ENCODE assay signal across 17 cellular contexts in the genomic region with DNA sequence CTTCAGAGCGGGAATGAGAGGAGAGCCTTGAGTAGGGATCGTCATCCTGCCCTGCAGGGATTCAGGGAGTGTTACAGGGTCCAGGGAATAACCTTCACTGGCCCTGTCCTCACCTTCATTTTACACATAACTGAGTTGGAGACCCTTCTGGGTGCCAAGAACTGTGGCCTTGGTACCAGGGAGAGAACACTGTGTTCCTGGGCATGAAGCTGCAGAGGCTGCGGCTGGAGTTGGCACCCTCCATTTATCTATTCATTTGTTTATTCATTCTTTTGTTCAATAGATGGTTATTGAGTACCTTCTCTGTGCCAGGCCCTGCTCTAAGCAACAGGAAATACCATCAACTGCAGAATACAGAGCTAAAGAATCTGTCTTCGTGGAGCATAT. TPM values are rescaled to one million over a fixed set of nuclear protein-coding genes. Genes with fewer than 3 reads are reported as not detected.
A peak's percentile ranks its signal among the peaks of the same experiment; 100 is the strongest.
DNase-seq lines count a peak whose midpoint lies in the region; ATAC-seq, FAIRE-seq and TF ChIP-seq lines count a peak whose summit lies in the region.
"Had no signal": no experiment of that assay in that cellular context is flagged by ENCODE, and none has a peak within 500 bp of the region (broad histone marks: within the 10 kb centered on the region; RNA-seq: fewer than 3 reads in every experiment).

No MANE protein-coding gene starts in this region.

- no peaks in the 10 kb centered on the region for H3K9me2 ChIP-seq in GM23248 (ENCODE audit: insufficient read depth)

- H3K79me2 ChIP-seq in GM23248 (ENCODE audit: insufficient read depth) (peaks cover 37% of the 10 kb centered on the region), keratinocyte (ENCODE audit: control insufficient read depth, insufficient read depth, low read length) (peaks cover 43% of the 10 kb centered on the region), parathyroid adenoma (peaks cover 18% of the 10 kb centered on the region)

- H3K36me3 ChIP-seq in GM23248 (ENCODE audit: low read depth): no peaks in the 10 kb centered on the region
- H3K36me3 ChIP-seq in Peyer's patch: no peaks in the 10 kb centered on the region
- peaks cover under 1 to 18% of the 10 kb centered on the region in 2 experiments for H3K36me3 ChIP-seq in keratinocyte (ENCODE audit: control insufficient read depth in 2 of 2, extremely low read depth in 1 of 2, insufficient read depth in 2 of 2, low read length in 2 of 2)
- no peaks in the 10 kb centered on the region for H3K36me3 ChIP-seq in parathyroid adenoma (ENCODE audit: control insufficient read depth, insufficient read depth, low read length)
- H3K36me3 ChIP-seq in sigmoid colon: no peaks in the 10 kb centered on the region
- H3K36me3 ChIP-seq: HAP-1 had no signal

- intact Hi-C loops in sigmoid colon (cut with DNase I): no loop called here

- H3K9ac ChIP-seq in GM23248 (no peak overlapping the region), keratinocyte (ENCODE audit: control insufficient read depth, extremely low read depth, insufficient read depth, low read length) (no peak overlapping the region), parathyroid adenoma (no peak overlapping the region)

- H3F3A ChIP-seq in GM23248 (ENCODE audit: insufficient read depth): peaks cover 28% of the 10 kb centered on the region

- no peaks in the 10 kb centered on the region for H3K27me3 ChIP-seq in GM23248 (replicated peaks; ENCODE audit: insufficient read depth)
- H3K27me3 ChIP-seq in Peyer's patch: no peaks in the 10 kb centered on the region
- no peaks in the 10 kb centered on the region for H3K27me3 ChIP-seq in keratinocyte (ENCODE audit: control insufficient read depth, extremely low read depth, insufficient read depth, low read length)
- H3K27me3 ChIP-seq in parathyroid adenoma (ENCODE audit: control insufficient read depth, insufficient read depth, low read length): no peaks in the 10 kb centered on the region
- peaks cover 0 to 14% (median 7%) of the 10 kb centered on the region in 3 donors for H3K27me3 ChIP-seq in sigmoid colon

- FAIRE-seq in keratinocyte (lab: Jason Lieb, UNC): no peak

- in situ Hi-C loops in GM23248 (cut with MboI): no loop called here

- dilution Hi-C loops in keratinocyte (cut with MboI; ENCODE audit: extremely low pct_ligation_motif_present, low sequenced_read_pairs): no loop called here

- H3K9me1 ChIP-seq in keratinocyte (ENCODE audit: control insufficient read depth, extremely low read depth, insufficient read depth, low read length): no peaks in the 10 kb centered on the region

- no peak for TF ChIP-seq CTCF in Peyer's patch (IDR thresholded peaks at IDR 0.05)
- no peak for TF ChIP-seq CTCF in keratinocyte (optimal IDR thresholded peaks at IDR 0.05 in 1 of 3, IDR thresholded peaks at IDR 0.05 in 1 of 3, conservative IDR thresholded peaks at IDR 0.05 in 1 of 3; ENCODE audit: extremely low read depth in 1 of 3, insufficient read depth in 2 of 3, low read length in 3 of 3)
- TF ChIP-seq CTCF in parathyroid adenoma (IDR thresholded peaks at IDR 0.05): no peak
- no peak for TF ChIP-seq CTCF in sigmoid colon (IDR thresholded peaks at IDR 0.05)

- H4K20me1 ChIP-seq in GM23248 (ENCODE audit: insufficient read depth) (no peaks in the 10 kb centered on the region), keratinocyte (ENCODE audit: control insufficient read depth, extremely low read depth, insufficient read depth, low read length) (no peaks in the 10 kb centered on the region)

- no peak for ATAC-seq in HG02981 (IDR thresholded peaks at IDR 0.05; ENCODE audit: unreplicated experiment)
- ATAC-seq: T-helper 17 cell had no signal

- no peak for DNase-seq in GM23248
- no peak for DNase-seq in Peyer's patch
- DNase-seq in keratinocyte (ENCODE audit: low read depth, low spot score): no peak
- DNase-seq in NCI-H187 (lab: John Stamatoyannopoulos, UW): no peak
- DNase-seq in sigmoid colon: no peak
- DNase-seq: activated CD4-positive, CD25-positive, alpha-beta regulatory T cell; activated CD8-positive, alpha-beta memory T cell treated with anti-CD3 and anti-CD28 coated beads for 24 hours; endodermal cell; NCI-H187 treated with DMSO at 0.1 percent for 48 hours; NCI-H69; stimulated activated CD4-positive, alpha-beta T cell treated with anti-CD3 and anti-CD28 coated beads, Interleukin-4, amount 100 ng/mL, for 24 hours; stimulated activated CD8-positive, alpha-beta memory T cell treated with anti-CD3 and anti-CD28 coated beads, Interleukin-4, amount 100 ng/mL, for 48 hours; T-helper 17 cell had no signal

- H3K9me3 ChIP-seq in GM23248 (ENCODE audit: low read depth) (no peaks in the 10 kb centered on the region), Peyer's patch (no peaks in the 10 kb centered on the region), keratinocyte (ENCODE audit: control insufficient read depth, low read depth, low read length) (no peaks in the 10 kb centered on the region), parathyroid adenoma (ENCODE audit: control insufficient read depth, low read length) (no peaks in the 10 kb centered on the region), sigmoid colon (no peaks in the 10 kb centered on the region)
- H3K9me3 ChIP-seq: HAP-1 had no signal

- H3K27ac ChIP-seq in GM23248 (no peak overlapping the region), Peyer's patch (peak overlapping the region in 3 of 4 donors; percentile 22 to 85 (median 67)), keratinocyte (ENCODE audit: control insufficient read depth, insufficient read depth, low read length) (peak overlapping the region; percentile 22), parathyroid adenoma (peak overlapping the region; percentile 43), sigmoid colon (no peak overlapping the region)

- TF ChIP-seq EP300 in sigmoid colon (IDR thresholded peaks at IDR 0.05): no peak

- H3K4me3 ChIP-seq in GM23248: no peak overlapping the region
- no peak overlapping the region for H3K4me3 ChIP-seq in Peyer's patch
- H3K4me3 ChIP-seq in keratinocyte (ENCODE audit: control insufficient read depth in 2 of 3, extremely low read depth in 1 of 3, insufficient read depth in 2 of 3, low read depth in 1 of 3, low read length in 3 of 3): no peak overlapping the region
- no peak overlapping the region for H3K4me3 ChIP-seq in parathyroid adenoma (ENCODE audit: low read depth, low read length)
- no peak overlapping the region for H3K4me3 ChIP-seq in sigmoid colon
- H3K4me3 ChIP-seq: HAP-1 had no signal

- H3K4me1 ChIP-seq in GM23248 (ENCODE audit: insufficient read depth): peaks cover 37% of the 10 kb centered on the region
- peaks cover 0 to 65% (median 5%) of the 10 kb centered on the region in 4 donors for H3K4me1 ChIP-seq in Peyer's patch
- peaks cover 73% of the 10 kb centered on the region for H3K4me1 ChIP-seq in keratinocyte (ENCODE audit: control insufficient read depth, extremely low read depth, insufficient read depth, low read length)
- peaks cover 38% of the 10 kb centered on the region for H3K4me1 ChIP-seq in parathyroid adenoma
- peaks cover 0 to 32% (median 20%) of the 10 kb centered on the region in 4 donors for H3K4me1 ChIP-seq in sigmoid colon
- H3K4me1 ChIP-seq: HAP-1 had no signal

- H3K4me2 ChIP-seq in GM23248 (ENCODE audit: unreplicated experiment) (peak overlapping the region; percentile 7), keratinocyte (ENCODE audit: control insufficient read depth, extremely low read depth, insufficient read depth, low read depth, low read length) (no peak overlapping the region), parathyroid adenoma (ENCODE audit: low read length) (no peak overlapping the region)

- no peak overlapping the region for H2AFZ ChIP-seq in GM23248
- no peak overlapping the region for H2AFZ ChIP-seq in keratinocyte (ENCODE audit: control insufficient read depth, low read length)
- H2AFZ ChIP-seq in parathyroid adenoma: peak overlapping the region; percentile 0

- no peak for TF ChIP-seq POLR2A in Peyer's patch (IDR thresholded peaks at IDR 0.05)
- no peak for TF ChIP-seq POLR2A in sigmoid colon (IDR thresholded peaks at IDR 0.05)

- WGBS in GM23248 (ENCODE audit: low coverage in 1 of 2, low lambda C conversion rate in 2 of 2, missing lambda C conversion rate in 2 of 2), 2 experiments: 95 to 97% methylated on average over 4 of the region's 4 CpGs
- 65 to 74% methylated on average over 4 of the region's 4 CpGs for WGBS in sigmoid colon, 2 donors

RNA-seq across cellular contexts. Expression of gene ABCC3, which starts 6.7 kb away (rescaled TPM):
- 28.3 and 32.0 TPM in 2 replicates for total RNA-seq in GM23248 (2014; rRNA removed; shearing (Covaris generic))
- 35.0 and 38.5 TPM in 2 replicates for polyA plus RNA-seq in GM23248 (2016; fragmentation: Nextera tagmentation; extraction: Ambion mirVana)
- total RNA-seq in Peyer's patch: 100 to 1,000 TPM; 190 to 683 (median 305) TPM
- 39.6 to 61.6 TPM (median 41.7 TPM) in 3 replicates for polyA plus RNA-seq in keratinocyte
- polyA plus RNA-seq in keratinocyte (2011; ENCODE audit: low read depth): 16.7 TPM
- polyA plus RNA-seq in keratinocyte (2011; cell fraction: cytosol; rRNA removed): 18.2 and 18.5 TPM in 2 replicates
- polyA plus RNA-seq in keratinocyte (2011; cell fraction: nucleus; rRNA removed): 184 and 229 TPM in 2 replicates
- polyA plus RNA-seq in keratinocyte (2012; ENCODE audit: low replicate concordance): 28.9 and 55.8 TPM in 2 replicates
- 52.7 to 126 TPM (median 73.7 TPM) in 3 replicates for polyA minus RNA-seq in keratinocyte
- polyA minus RNA-seq in keratinocyte (2011; cell fraction: cytosol; rRNA and poly(A)+ RNA removed): 38.4 TPM
- polyA minus RNA-seq in keratinocyte (2011; cell fraction: nucleus; rRNA and poly(A)+ RNA removed): 116 and 134 TPM in 2 replicates
- 1 to 10 TPM in 3 of 4 donors, under 1 TPM in 1; 0.71 to 2.6 (median 1.8) TPM for total RNA-seq in sigmoid colon
- 10 to 100 TPM; 11.4 to 94.1 (median 12.3) TPM for polyA plus RNA-seq in sigmoid colon
- total RNA-seq: activated T-helper 2 cell treated with anti-CD3 and anti-CD28 coated beads, Interferon-gamma antibody, Interleukin-2, Interleukin-4, amounts not matched to agents 10 μg/mL and 5 μg/mL and 100 μg/mL, durations not matched to agents 14 hours and 24 hours and 36 hours had no signal

Comparison
In these comparisons a context has a peak if more than half of its experiments do, and no peak if none do; other contexts are left out.
1. H3K27ac ChIP-seq: peak in Peyer's patch (3 of 4), keratinocyte (single experiment) and parathyroid adenoma (single experiment); none in GM23248 (single experiment) and sigmoid colon (0 of 4).